In genomic region chr18:31512203-31512764, GRCh38 we compare ENCODE assay signal across 12 cellular contexts. TPM values are rescaled to one million over a fixed set of nuclear protein-coding genes. Genes with fewer than 3 reads are reported as not detected.
DNase-seq lines count a peak whose midpoint lies in the region; ATAC-seq, FAIRE-seq and TF ChIP-seq lines count a peak whose summit lies in the region.
"Had no signal": no experiment of that assay in that cellular context is flagged by ENCODE, and none has a peak within 500 bp of the region (broad histone marks: within the 10 kb centered on the region; RNA-seq: fewer than 3 reads in every experiment).

No MANE protein-coding gene starts in this region.

- H3K4me1 ChIP-seq in body of pancreas: peaks cover 34% of the 10 kb centered on the region
- H3K4me1 ChIP-seq: adrenal gland had no signal

- 68 to 87% methylated on average over 6 of the region's 6 CpGs for WGBS in body of pancreas, 2 donors

- no peaks in the 10 kb centered on the region for H3K9me3 Mint-ChIP-seq in activated naive CD8-positive, alpha-beta T cell treated with anti-CD3 and anti-CD28 coated beads, Interleukin-2, amount 50 U/mL, for 24 hours
- peaks cover 3% of the 10 kb centered on the region for H3K9me3 Mint-ChIP-seq in activated naive CD8-positive, alpha-beta T cell treated with anti-CD3 and anti-CD28 coated beads for 36 hours
- H3K9me3 Mint-ChIP-seq: activated CD4-positive, alpha-beta T cell treated with anti-CD3 and anti-CD28 coated beads, Interleukin-2, amount 10 ng/mL, durations not matched to agents 24 days and 14 days had no signal

- peak; percentile 15 for ATAC-seq in activated naive CD8-positive, alpha-beta T cell treated with anti-CD3 and anti-CD28 coated beads, Interleukin-2, amount 50 U/mL, for 24 hours
- ATAC-seq in body of pancreas: peak; percentile 55
- no peak for ATAC-seq in HG02623 (IDR thresholded peaks at IDR 0.05; ENCODE audit: unreplicated experiment)
- no peak for ATAC-seq in HG02885 (IDR thresholded peaks at IDR 0.05; ENCODE audit: poor library complexity, unreplicated experiment)

- no peak overlapping the region for H3K27ac Mint-ChIP-seq in activated naive CD8-positive, alpha-beta T cell treated with anti-CD3 and anti-CD28 coated beads, Interleukin-2, amount 50 U/mL, for 24 hours
- no peak overlapping the region for H3K27ac Mint-ChIP-seq in activated naive CD8-positive, alpha-beta T cell treated with anti-CD3 and anti-CD28 coated beads for 36 hours
- H3K27ac Mint-ChIP-seq: activated CD4-positive, alpha-beta T cell treated with anti-CD3 and anti-CD28 coated beads, Interleukin-2, amount 10 ng/mL, durations not matched to agents 24 days and 14 days had no signal

- no peak for FAIRE-seq in urothelium cell line (lab: Jason Lieb, UNC)

- intact Hi-C loops in body of pancreas (cut with DNase I): no loop called here

- DNase-seq in activated naive CD8-positive, alpha-beta T cell treated with anti-CD3 and anti-CD28 coated beads, Interleukin-2, amount 50 U/mL, for 24 hours: no peak
- DNase-seq in activated naive CD8-positive, alpha-beta T cell treated with anti-CD3 and anti-CD28 coated beads for 36 hours: no peak
- DNase-seq in body of pancreas (peak in 3 of 4 donors; percentile 13 to 22 (median 20)), kidney tubule cell (ENCODE audit: low spot score) (peak; percentile 92), urothelium cell line (ENCODE audit: low spot score) (peak; percentile 54), SKM-1 treated with dmso at 0.1 percent for 144 hours (lab: John Stamatoyannopoulos, UW; ENCODE audit: unreplicated experiment) (no peak)
- DNase-seq: 8988T; activated CD4-positive, alpha-beta T cell treated with anti-CD3 and anti-CD28 coated beads, Interleukin-2, amount 10 ng/mL, durations not matched to agents 24 days and 14 days; adrenal gland; head of caudate nucleus had no signal

- TF ChIP-seq CTCF in body of pancreas (IDR thresholded peaks at IDR 0.05): no peak

- no peaks in the 10 kb centered on the region for H3K36me3 Mint-ChIP-seq in activated naive CD8-positive, alpha-beta T cell treated with anti-CD3 and anti-CD28 coated beads, Interleukin-2, amount 50 U/mL, for 24 hours (ENCODE audit: low read depth)
- H3K36me3 Mint-ChIP-seq in activated naive CD8-positive, alpha-beta T cell treated with anti-CD3 and anti-CD28 coated beads for 36 hours: no peaks in the 10 kb centered on the region

- no peak overlapping the region for H3K4me3 ChIP-seq in body of pancreas
- H3K4me3 ChIP-seq: adrenal gland had no signal

- H3K4me3 Mint-ChIP-seq in activated naive CD8-positive, alpha-beta T cell treated with anti-CD3 and anti-CD28 coated beads, Interleukin-2, amount 50 U/mL, for 24 hours: no peak overlapping the region
- H3K4me3 Mint-ChIP-seq in activated naive CD8-positive, alpha-beta T cell treated with anti-CD3 and anti-CD28 coated beads for 36 hours: no peak overlapping the region
- H3K4me3 Mint-ChIP-seq: activated CD4-positive, alpha-beta T cell treated with anti-CD3 and anti-CD28 coated beads, Interleukin-2, amount 10 ng/mL, durations not matched to agents 24 days and 14 days had no signal

- peaks cover 4% of the 10 kb centered on the region for H3K27me3 Mint-ChIP-seq in activated naive CD8-positive, alpha-beta T cell treated with anti-CD3 and anti-CD28 coated beads, Interleukin-2, amount 50 U/mL, for 24 hours
- peaks cover 12% of the 10 kb centered on the region for H3K27me3 Mint-ChIP-seq in activated naive CD8-positive, alpha-beta T cell treated with anti-CD3 and anti-CD28 coated beads for 36 hours

- H3K36me3 ChIP-seq in body of pancreas (replicated peaks in 1 of 2; ENCODE audit: insufficient read depth in 1 of 2, low read depth in 2 of 2): no peaks in the 10 kb centered on the region
- H3K36me3 ChIP-seq: adrenal gland had no signal

- H3K27me3 ChIP-seq in body of pancreas: no peaks in the 10 kb centered on the region

- H3K27ac ChIP-seq in body of pancreas: peak overlapping the region in 1 of 4 donors; percentile 62
- H3K27ac ChIP-seq: adrenal gland had no signal

- TF ChIP-seq POLR2A in body of pancreas (IDR thresholded peaks at IDR 0.05): no peak

- H3K9me3 ChIP-seq in body of pancreas: no peaks in the 10 kb centered on the region
- H3K9me3 ChIP-seq: adrenal gland had no signal

- H3K4me1 Mint-ChIP-seq in activated naive CD8-positive, alpha-beta T cell treated with anti-CD3 and anti-CD28 coated beads, Interleukin-2, amount 50 U/mL, for 24 hours: no peaks in the 10 kb centered on the region
- H3K4me1 Mint-ChIP-seq in activated naive CD8-positive, alpha-beta T cell treated with anti-CD3 and anti-CD28 coated beads for 36 hours: no peaks in the 10 kb centered on the region
- H3K4me1 Mint-ChIP-seq: activated CD4-positive, alpha-beta T cell treated with anti-CD3 and anti-CD28 coated beads, Interleukin-2, amount 10 ng/mL, durations not matched to agents 24 days and 14 days had no signal

RNA-seq across cellular contexts. Expression of gene DSG2, which starts 14.3 kb away (rescaled TPM):
- total RNA-seq in activated naive CD8-positive, alpha-beta T cell treated with anti-CD3 and anti-CD28 coated beads for 36 hours: under 1 TPM; 0.70 to 0.89 TPM
- total RNA-seq in body of pancreas: 10 to 100 TPM; 19.1 to 34.0 TPM

Comparison
In these comparisons a context has a peak if more than half of its experiments do, and no peak if none do; other contexts are left out.
1. ATAC-seq: peak in activated naive CD8-positive, alpha-beta T cell treated with anti-CD3 and anti-CD28 coated beads, Interleukin-2, amount 50 U/mL, for 24 hours (single experiment) and body of pancreas (single experiment); none in HG02623 (single experiment) and HG02885 (single experiment).
2. DNase-seq: peak in body of pancreas (3 of 4), kidney tubule cell (single experiment) and urothelium cell line (single experiment); none in activated naive CD8-positive, alpha-beta T cell treated with anti-CD3 and anti-CD28 coated beads, Interleukin-2, amount 50 U/mL, for 24 hours (single experiment), activated naive CD8-positive, alpha-beta T cell treated with anti-CD3 and anti-CD28 coated beads for 36 hours (single experiment) and SKM-1 treated with dmso at 0.1 percent for 144 hours (single experiment).
3. RNA of gene DSG2, which starts 14.3 kb away (total RNA-seq): 19.1 to 34.0 TPM in body of pancreas; 0.70 to 0.89 TPM in activated naive CD8-positive, alpha-beta T cell treated with anti-CD3 and anti-CD28 coated beads for 36 hours; every median in the first group is over 10 times any median in the second.